ENCODE assay signal across 24 cellular contexts in genomic region chr3:63029921-63030320, GRCh38.
"Had no signal": no experiment of that assay in that cellular context is flagged by ENCODE, and none has a peak within 500 bp of the region (broad histone marks: within the 10 kb centered on the region; RNA-seq: fewer than 3 reads in every experiment).

No MANE protein-coding gene starts in this region.

- DNase-seq: dermis blood vessel endothelial cell; effector CD8-positive, alpha-beta T cell; effector memory CD8-positive, alpha-beta T cell; endodermal cell; erythroblast; esophagus squamous epithelium; foreskin fibroblast; gastrocnemius medialis; glutamatergic neuron; heart right ventricle; hippocampal formation; left cardiac atrium; left lung; left ventricle myocardium superior; lower lobe of right lung; mesenchymal stem cell; midbrain; naive thymus-derived CD4-positive, alpha-beta T cell had no signal

- H3K4me3 Mint-ChIP-seq: effector memory CD8-positive, alpha-beta T cell; endodermal cell; naive thymus-derived CD4-positive, alpha-beta T cell had no signal

- H3K4me1 ChIP-seq: esophagus squamous epithelium, gastrocnemius medialis, left lung, lower lobe of right lung had no signal

- H3K27ac ChIP-seq: coronary artery, epithelial cell of prostate, esophagus squamous epithelium, gastrocnemius medialis, heart right ventricle, left lung, lower lobe of right lung had no signal

- H3K27ac Mint-ChIP-seq: effector memory CD8-positive, alpha-beta T cell; endodermal cell; naive thymus-derived CD4-positive, alpha-beta T cell had no signal

- H3K27me3 ChIP-seq: esophagus squamous epithelium, gastrocnemius medialis, heart right ventricle, left lung had no signal

- H3K9me3 ChIP-seq: esophagus squamous epithelium, gastrocnemius medialis, lower lobe of right lung had no signal

- H3K36me3 ChIP-seq: esophagus squamous epithelium, gastrocnemius medialis, heart right ventricle, left lung, lower lobe of right lung had no signal

- FAIRE-seq: colon, endometrium, islet of Langerhans, keratinocyte had no signal

- H3K4me3 ChIP-seq: coronary artery, esophagus squamous epithelium, gastrocnemius medialis, heart right ventricle, left lung, lower lobe of right lung had no signal

- H3K27me3 Mint-ChIP-seq: effector memory CD8-positive, alpha-beta T cell; naive thymus-derived CD4-positive, alpha-beta T cell had no signal

- H3K4me1 Mint-ChIP-seq: naive thymus-derived CD4-positive, alpha-beta T cell had no signal
